9 cellular contexts compared by ENCODE assay signal in genomic region chr7:131057524-131058065, GRCh38.
DNase-seq lines count a peak whose midpoint lies in the region; ATAC-seq and TF ChIP-seq lines count a peak whose summit lies in the region.
"Had no signal": no experiment of that assay in that cellular context is flagged by ENCODE, and none has a peak within 500 bp of the region (broad histone marks: within the 10 kb centered on the region; RNA-seq: fewer than 3 reads in every experiment).

No MANE protein-coding gene starts in this region.

- H3K4me2 ChIP-seq in smooth muscle cell = no peak overlapping the region

- no peak for TF ChIP-seq CTCF in smooth muscle cell (IDR thresholded peaks at IDR 0.05; ENCODE audit: borderline replicate concordance, insufficient read depth, poor library complexity, severe bottlenecking)

- peak; percentile 30 for ATAC-seq in GM19463 (IDR thresholded peaks at IDR 0.05; ENCODE audit: unreplicated experiment)
- no peak for ATAC-seq in GM19328 (IDR thresholded peaks at IDR 0.05; ENCODE audit: unreplicated experiment)

- H3K4me1 ChIP-seq in smooth muscle cell (ENCODE audit: low read depth) (no peaks in the 10 kb centered on the region), SJCRH30 (0 out of 2 replicates have a peak, but pooled peaks cover 4% of the 10 kb centered on the region)

- DNase-seq in Jurkat, Clone E6-1 (ENCODE audit: low read depth, low spot score) = peak; percentile 46
- DNase-seq in caudate nucleus (lab: John Stamatoyannopoulos, UW) (no peak), smooth muscle cell (lab: John Stamatoyannopoulos, UW; ENCODE audit: unreplicated experiment) (no peak), HUDEP-2 (lab: John Stamatoyannopoulos, UW; ENCODE audit: unreplicated experiment in 76 of 76) (no peak), dermis blood vessel endothelial cell (no peak), SJCRH30 (no peak)
- DNase-seq: NCI-H526 treated with DMSO at 0.1 percent for 48 hours had no signal

- H3K4me3 ChIP-seq in Jurkat, Clone E6-1 (ENCODE audit: low read length) = no peak overlapping the region; the same call in 1 of the 2 replicates
- no peak overlapping the region for H3K4me3 ChIP-seq in smooth muscle cell
- H3K4me3 ChIP-seq in SJCRH30 = no peak overlapping the region

- H3K79me2 ChIP-seq in smooth muscle cell (ENCODE audit: low read depth) = peaks cover 3% of the 10 kb centered on the region

- H3F3A ChIP-seq in smooth muscle cell (ENCODE audit: low read depth) = no peaks in the 10 kb centered on the region

- H3K36me3 ChIP-seq in smooth muscle cell (ENCODE audit: low read depth) = no peaks in the 10 kb centered on the region
- no peaks in the 10 kb centered on the region for H3K36me3 ChIP-seq in SJCRH30

- no peaks in the 10 kb centered on the region for H3K9me3 ChIP-seq in smooth muscle cell (replicated peaks; ENCODE audit: low read depth)
- H3K9me3 ChIP-seq in SJCRH30 (replicated peaks) = no peaks in the 10 kb centered on the region

- H2AFZ ChIP-seq in smooth muscle cell (ENCODE audit: low read depth) = no peak overlapping the region

- no peaks in the 10 kb centered on the region for H4K20me1 ChIP-seq in smooth muscle cell (ENCODE audit: low read depth)

- WGBS in smooth muscle cell (ENCODE audit: low lambda C conversion rate) = 33% methylated on average over 2 of the region's 2 CpGs

- H3K27ac ChIP-seq in caudate nucleus (ENCODE audit: low read depth, low read length) (peak overlapping the region; percentile 50), smooth muscle cell (ENCODE audit: low read depth) (peak overlapping the region; percentile 56), SJCRH30 (no peak overlapping the region)

- H3K9ac ChIP-seq in smooth muscle cell (ENCODE audit: low read depth) = no peak overlapping the region

- H3K27me3 ChIP-seq in smooth muscle cell (ENCODE audit: low read depth) = no peaks in the 10 kb centered on the region
- H3K27me3 ChIP-seq in SJCRH30 = no peaks in the 10 kb centered on the region
